9 cellular contexts compared by ENCODE assay signal in the genomic region with DNA sequence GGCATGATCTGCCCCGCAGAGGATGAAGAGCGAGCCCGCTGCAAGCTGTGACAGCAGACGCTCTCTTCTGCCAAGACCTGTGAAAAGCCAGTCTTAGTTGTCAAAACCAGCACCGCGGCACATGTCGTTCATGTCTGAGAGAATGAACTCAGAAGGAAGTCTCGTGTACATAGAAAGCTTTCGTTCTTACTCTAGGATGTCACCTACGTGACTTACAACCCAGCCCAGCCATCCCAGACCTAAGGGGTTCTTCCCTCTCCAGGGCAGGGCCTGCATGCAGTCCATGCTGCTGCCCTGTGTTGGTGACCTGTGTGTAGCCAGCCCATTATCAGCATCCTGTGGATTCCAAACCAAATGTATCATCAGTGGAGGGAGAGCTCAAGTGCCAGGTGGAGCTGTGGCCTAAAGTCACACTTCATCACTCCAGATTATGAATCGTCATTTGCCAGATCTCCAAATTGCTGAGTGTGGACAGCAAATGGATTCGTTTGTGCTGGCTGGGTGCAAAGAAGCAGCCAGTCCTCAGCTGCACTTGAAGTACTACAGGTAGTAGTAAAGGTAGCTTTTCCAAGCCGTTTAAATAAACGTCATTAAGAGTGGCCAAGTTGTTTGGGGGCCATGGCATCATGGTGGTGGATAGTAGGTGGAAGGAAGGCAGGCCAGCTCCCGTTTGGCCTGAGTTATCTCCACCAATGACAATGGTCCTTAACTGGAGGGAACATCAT.
A peak's percentile ranks its signal among the peaks of the same experiment; 100 is the strongest.
DNase-seq lines count a peak whose midpoint lies in the region; ATAC-seq, FAIRE-seq and TF ChIP-seq lines count a peak whose summit lies in the region.
"Had no signal": no experiment of that assay in that cellular context is flagged by ENCODE, and none has a peak within 500 bp of the region (broad histone marks: within the 10 kb centered on the region; RNA-seq: fewer than 3 reads in every experiment).

No MANE protein-coding gene starts in this region.

- H3K4me1 ChIP-seq in gastrocnemius medialis, result no peaks in the 10 kb centered on the region

- no peak for TF ChIP-seq POLR2A in gastrocnemius medialis (IDR thresholded peaks at IDR 0.05)

- intact Hi-C loops in left colon (cut with DNase I, micrococcal nuclease) (no loop called here), gastrocnemius medialis (cut with DNase I; ENCODE audit: low total_unique reads) (no loop called here)

- no peak overlapping the region for H3K27ac ChIP-seq in gastrocnemius medialis

- no peak for TF ChIP-seq CTCF in gastrocnemius medialis (IDR thresholded peaks at IDR 0.05 in 4 of 5, conservative IDR thresholded peaks at IDR 0.05 in 1 of 5)

- H3K36me3 ChIP-seq in gastrocnemius medialis, result peaks cover 0 to 25% of the 10 kb centered on the region in 2 donors

- H3K9me3 ChIP-seq in gastrocnemius medialis, result no peaks in the 10 kb centered on the region

- in situ Hi-C loops in gastrocnemius medialis (cut with MboI; ENCODE audit: low sequenced_read_pairs in 4 of 4), result no loop called here

- DNase-seq in activated naive CD4-positive, alpha-beta T cell treated with Interleukin-2 at 50 U/mL for 16 hours, result peak; percentile 70
- peak; percentile 74 for DNase-seq in stimulated activated CD4-positive, alpha-beta T cell treated with anti-CD3 and anti-CD28 coated beads, Interleukin-4, amount 100 ng/mL, for 24 hours
- DNase-seq in left colon (no peak), NOMO-1 treated with DMSO at 0.1 percent for 48 hours (lab: John Stamatoyannopoulos, UW; ENCODE audit: unreplicated experiment) (no peak), frontal cortex (ENCODE audit: low spot score in 2 of 2) (no peak), gastrocnemius medialis (no peak)

- peak; percentile 78 for ATAC-seq in GM19035 (IDR thresholded peaks at IDR 0.05; ENCODE audit: unreplicated experiment)
- ATAC-seq in HG03175 (IDR thresholded peaks at IDR 0.05; ENCODE audit: unreplicated experiment), result peak; percentile 67
- no peak for ATAC-seq in left colon
- no peak for ATAC-seq in gastrocnemius medialis

- FAIRE-seq in frontal cortex (lab: Jason Lieb, UNC), result no peak
- FAIRE-seq: TTC549 had no signal

- no peaks in the 10 kb centered on the region for H3K27me3 ChIP-seq in gastrocnemius medialis

- H3K4me3 ChIP-seq in gastrocnemius medialis, result no peak overlapping the region

Comparison
In these comparisons a context has a peak if more than half of its experiments do, and no peak if none do; other contexts are left out.
1. ATAC-seq: peak in GM19035 (single experiment) and HG03175 (single experiment); none in left colon (single experiment) and gastrocnemius medialis (0 of 2).
2. DNase-seq: peak in activated naive CD4-positive, alpha-beta T cell treated with Interleukin-2 at 50 U/mL for 16 hours (single experiment) and stimulated activated CD4-positive, alpha-beta T cell treated with anti-CD3 and anti-CD28 coated beads, Interleukin-4, amount 100 ng/mL, for 24 hours (single experiment); none in left colon (0 of 2), NOMO-1 treated with DMSO at 0.1 percent for 48 hours (single experiment), frontal cortex (0 of 2) and gastrocnemius medialis (0 of 2).